ENCODE assay signal across 1 cellular context in the genomic region with DNA sequence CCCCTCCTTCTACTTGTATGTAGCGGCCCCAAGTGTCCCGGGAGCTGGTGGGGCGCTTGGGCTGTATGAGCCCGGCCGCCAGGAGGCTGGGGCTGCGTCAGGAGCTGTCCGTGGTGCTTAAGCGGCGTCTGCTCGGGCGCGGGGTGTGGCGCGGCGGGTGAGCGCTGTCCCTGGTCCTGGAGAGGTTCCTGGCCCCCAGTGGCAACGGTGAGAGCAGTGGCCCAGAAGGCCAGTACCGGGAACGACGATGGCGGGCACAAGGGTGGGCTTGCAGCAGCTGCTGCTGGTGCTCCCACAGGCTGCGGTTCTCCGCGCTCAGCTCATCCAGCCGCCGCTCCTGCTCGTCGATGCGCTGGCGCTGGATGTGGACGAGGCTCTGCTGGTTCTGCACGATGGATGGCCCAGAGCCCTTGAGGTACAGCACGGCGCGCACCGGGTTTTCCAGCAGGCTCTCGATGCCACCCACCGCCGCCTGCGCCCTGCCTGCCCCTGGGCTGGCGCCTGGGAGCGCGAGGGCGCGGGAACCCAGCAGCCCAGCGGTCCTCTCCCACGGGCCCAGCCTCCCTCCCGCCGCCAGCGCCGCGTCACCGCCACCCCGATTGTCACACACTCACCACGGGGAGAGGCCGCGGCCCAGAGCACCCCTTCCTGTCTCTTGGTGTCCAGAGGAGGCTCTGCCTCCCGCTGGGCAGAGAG.
TF ChIP-seq lines count a peak whose summit lies in the region.

No MANE protein-coding gene starts in this region.

TF ChIP-seq in HepG2, 621 proteins besides CTCF, POLR2A, EP300 and RAD21 (continued from another document and continues in another):
- TF ChIP-seq, protein P1, sequence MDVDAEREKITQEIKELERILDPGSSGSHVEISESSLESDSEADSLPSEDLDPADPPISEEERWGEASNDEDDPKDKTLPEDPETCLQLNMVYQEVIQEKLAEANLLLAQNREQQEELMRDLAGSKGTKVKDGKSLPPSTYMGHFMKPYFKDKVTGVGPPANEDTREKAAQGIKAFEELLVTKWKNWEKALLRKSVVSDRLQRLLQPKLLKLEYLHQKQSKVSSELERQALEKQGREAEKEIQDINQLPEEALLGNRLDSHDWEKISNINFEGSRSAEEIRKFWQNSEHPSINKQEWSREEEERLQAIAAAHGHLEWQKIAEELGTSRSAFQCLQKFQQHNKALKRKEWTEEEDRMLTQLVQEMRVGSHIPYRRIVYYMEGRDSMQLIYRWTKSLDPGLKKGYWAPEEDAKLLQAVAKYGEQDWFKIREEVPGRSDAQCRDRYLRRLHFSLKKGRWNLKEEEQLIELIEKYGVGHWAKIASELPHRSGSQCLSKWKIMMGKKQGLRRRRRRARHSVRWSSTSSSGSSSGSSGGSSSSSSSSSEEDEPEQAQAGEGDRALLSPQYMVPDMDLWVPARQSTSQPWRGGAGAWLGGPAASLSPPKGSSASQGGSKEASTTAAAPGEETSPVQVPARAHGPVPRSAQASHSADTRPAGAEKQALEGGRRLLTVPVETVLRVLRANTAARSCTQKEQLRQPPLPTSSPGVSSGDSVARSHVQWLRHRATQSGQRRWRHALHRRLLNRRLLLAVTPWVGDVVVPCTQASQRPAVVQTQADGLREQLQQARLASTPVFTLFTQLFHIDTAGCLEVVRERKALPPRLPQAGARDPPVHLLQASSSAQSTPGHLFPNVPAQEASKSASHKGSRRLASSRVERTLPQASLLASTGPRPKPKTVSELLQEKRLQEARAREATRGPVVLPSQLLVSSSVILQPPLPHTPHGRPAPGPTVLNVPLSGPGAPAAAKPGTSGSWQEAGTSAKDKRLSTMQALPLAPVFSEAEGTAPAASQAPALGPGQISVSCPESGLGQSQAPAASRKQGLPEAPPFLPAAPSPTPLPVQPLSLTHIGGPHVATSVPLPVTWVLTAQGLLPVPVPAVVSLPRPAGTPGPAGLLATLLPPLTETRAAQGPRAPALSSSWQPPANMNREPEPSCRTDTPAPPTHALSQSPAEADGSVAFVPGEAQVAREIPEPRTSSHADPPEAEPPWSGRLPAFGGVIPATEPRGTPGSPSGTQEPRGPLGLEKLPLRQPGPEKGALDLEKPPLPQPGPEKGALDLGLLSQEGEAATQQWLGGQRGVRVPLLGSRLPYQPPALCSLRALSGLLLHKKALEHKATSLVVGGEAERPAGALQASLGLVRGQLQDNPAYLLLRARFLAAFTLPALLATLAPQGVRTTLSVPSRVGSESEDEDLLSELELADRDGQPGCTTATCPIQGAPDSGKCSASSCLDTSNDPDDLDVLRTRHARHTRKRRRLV (CRISPR knock-in tag; IDR thresholded peaks at IDR 0.05), result peak; percentile 99
- TF ChIP-seq, protein P2, sequence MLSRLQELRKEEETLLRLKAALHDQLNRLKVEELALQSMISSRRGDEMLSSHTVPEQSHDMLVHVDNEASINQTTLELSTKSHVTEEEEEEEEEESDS (CRISPR knock-in tag; IDR thresholded peaks at IDR 0.05; ENCODE audit: borderline replicate concordance), result peak; percentile 99
- TF ChIP-seq ZSCAN25 (CRISPR knock-in tag; IDR thresholded peaks at IDR 0.05) (peak; percentile 98), ZKSCAN5 (CRISPR knock-in tag; IDR thresholded peaks at IDR 0.05) (peak; percentile 96), HDAC2 (CRISPR knock-in tag; IDR thresholded peaks at IDR 0.05) (peak; percentile 99), CHD2 (IDR thresholded peaks at IDR 0.05; ENCODE audit: low read depth, low read length) (no peak), RBM39 (IDR thresholded peaks at IDR 0.05; ENCODE audit: low read depth, low read length, poor library complexity, severe bottlenecking) (peak; percentile 73), NFE2L2 (IDR thresholded peaks at IDR 0.05; ENCODE audit: low read length) (no peak), ZNF331 (CRISPR knock-in tag; IDR thresholded peaks at IDR 0.05) (peak; percentile 99), RXRB (CRISPR knock-in tag; IDR thresholded peaks at IDR 0.05; ENCODE audit: borderline replicate concordance) (peak; percentile 95), ZNF124 (CRISPR knock-in tag; IDR thresholded peaks at IDR 0.05) (peak; percentile 100), ZFP62 (CRISPR knock-in tag; IDR thresholded peaks at IDR 0.05) (no peak), PCBP1 (IDR thresholded peaks at IDR 0.05; ENCODE audit: borderline replicate concordance, low read depth, low read length) (no peak), STAG1 (CRISPR knock-in tag; IDR thresholded peaks at IDR 0.05) (peak; percentile 54), CBX2 (IDR thresholded peaks at IDR 0.05; ENCODE audit: low read depth, low read length) (no peak), CBX2 (CRISPR knock-in tag; IDR thresholded peaks at IDR 0.05; ENCODE audit: low read depth) (peak; percentile 99; the same call in 1 of the 2 replicates), ZNF256 (CRISPR knock-in tag; conservative IDR thresholded peaks at IDR 0.05) (peak; percentile 100), REL (CRISPR knock-in tag; conservative IDR thresholded peaks at IDR 0.05) (peak; percentile 100), ARNT2 (CRISPR knock-in tag; IDR thresholded peaks at IDR 0.05; ENCODE audit: low read depth) (peak; percentile 100), GATAD2A (CRISPR knock-in tag; IDR thresholded peaks at IDR 0.05) (peak; percentile 88), ZSCAN30 (CRISPR knock-in tag; IDR thresholded peaks at IDR 0.05) (peak; percentile 99), RNF2 (conservative IDR thresholded peaks at IDR 0.05; ENCODE audit: low read depth) (0 out of 2 replicates have a peak, but pooled peaks have one; percentile 59), ZNF841 (CRISPR knock-in tag; IDR thresholded peaks at IDR 0.05; ENCODE audit: borderline replicate concordance) (peak; percentile 99), RORA (CRISPR knock-in tag; IDR thresholded peaks at IDR 0.05) (peak; percentile 97; the same call in 1 of the 2 replicates), ARNT (IDR thresholded peaks at IDR 0.05) (no peak), ZNF337 (CRISPR knock-in tag; IDR thresholded peaks at IDR 0.05; ENCODE audit: borderline replicate concordance, low read depth) (peak; percentile 99; the same call in 1 of the 2 replicates), KDM6A (CRISPR knock-in tag; IDR thresholded peaks at IDR 0.05; ENCODE audit: low read depth) (peak; percentile 70)
- TF ChIP-seq, protein P3, sequence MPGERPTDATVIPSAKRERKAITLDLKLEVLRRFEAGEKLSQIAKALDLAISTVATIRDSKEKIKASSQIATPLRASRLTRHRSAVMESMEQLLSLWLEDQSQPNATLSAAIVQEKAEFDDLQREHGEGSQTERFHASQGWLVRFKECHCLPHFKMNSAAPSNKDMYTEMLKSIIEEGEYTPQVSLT (CRISPR knock-in tag; IDR thresholded peaks at IDR 0.05; ENCODE audit: borderline replicate concordance, low read depth), result peak; percentile 99; the same call in 1 of the 2 replicates
- TF ChIP-seq, protein P4, sequence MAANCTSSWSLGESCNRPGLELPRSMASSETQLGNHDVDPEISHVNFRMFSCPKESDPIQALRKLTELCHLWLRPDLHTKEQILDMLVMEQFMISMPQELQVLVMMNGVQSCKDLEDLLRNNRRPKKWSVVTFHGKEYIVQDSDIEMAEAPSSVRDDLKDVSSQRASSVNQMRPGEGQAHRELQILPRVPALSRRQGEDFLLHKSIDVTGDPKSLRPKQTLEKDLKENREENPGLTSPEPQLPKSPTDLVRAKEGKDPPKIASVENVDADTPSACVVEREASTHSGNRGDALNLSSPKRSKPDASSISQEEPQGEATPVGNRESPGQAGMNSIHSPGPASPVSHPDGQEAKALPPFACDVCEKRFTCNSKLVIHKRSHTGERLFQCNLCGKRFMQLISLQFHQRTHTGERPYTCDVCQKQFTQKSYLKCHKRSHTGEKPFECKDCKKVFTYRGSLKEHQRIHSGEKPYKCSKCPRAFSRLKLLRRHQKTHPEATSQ (CRISPR knock-in tag; IDR thresholded peaks at IDR 0.05; ENCODE audit: borderline replicate concordance), result peak; percentile 100
- TF ChIP-seq, protein P5, sequence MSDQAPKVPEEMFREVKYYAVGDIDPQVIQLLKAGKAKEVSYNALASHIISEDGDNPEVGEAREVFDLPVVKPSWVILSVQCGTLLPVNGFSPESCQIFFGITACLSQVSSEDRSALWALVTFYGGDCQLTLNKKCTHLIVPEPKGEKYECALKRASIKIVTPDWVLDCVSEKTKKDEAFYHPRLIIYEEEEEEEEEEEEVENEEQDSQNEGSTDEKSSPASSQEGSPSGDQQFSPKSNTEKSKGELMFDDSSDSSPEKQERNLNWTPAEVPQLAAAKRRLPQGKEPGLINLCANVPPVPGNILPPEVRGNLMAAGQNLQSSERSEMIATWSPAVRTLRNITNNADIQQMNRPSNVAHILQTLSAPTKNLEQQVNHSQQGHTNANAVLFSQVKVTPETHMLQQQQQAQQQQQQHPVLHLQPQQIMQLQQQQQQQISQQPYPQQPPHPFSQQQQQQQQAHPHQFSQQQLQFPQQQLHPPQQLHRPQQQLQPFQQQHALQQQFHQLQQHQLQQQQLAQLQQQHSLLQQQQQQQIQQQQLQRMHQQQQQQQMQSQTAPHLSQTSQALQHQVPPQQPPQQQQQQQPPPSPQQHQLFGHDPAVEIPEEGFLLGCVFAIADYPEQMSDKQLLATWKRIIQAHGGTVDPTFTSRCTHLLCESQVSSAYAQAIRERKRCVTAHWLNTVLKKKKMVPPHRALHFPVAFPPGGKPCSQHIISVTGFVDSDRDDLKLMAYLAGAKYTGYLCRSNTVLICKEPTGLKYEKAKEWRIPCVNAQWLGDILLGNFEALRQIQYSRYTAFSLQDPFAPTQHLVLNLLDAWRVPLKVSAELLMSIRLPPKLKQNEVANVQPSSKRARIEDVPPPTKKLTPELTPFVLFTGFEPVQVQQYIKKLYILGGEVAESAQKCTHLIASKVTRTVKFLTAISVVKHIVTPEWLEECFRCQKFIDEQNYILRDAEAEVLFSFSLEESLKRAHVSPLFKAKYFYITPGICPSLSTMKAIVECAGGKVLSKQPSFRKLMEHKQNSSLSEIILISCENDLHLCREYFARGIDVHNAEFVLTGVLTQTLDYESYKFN (CRISPR knock-in tag; conservative IDR thresholded peaks at IDR 0.05), result peak; percentile 71
- TF ChIP-seq, protein P6, sequence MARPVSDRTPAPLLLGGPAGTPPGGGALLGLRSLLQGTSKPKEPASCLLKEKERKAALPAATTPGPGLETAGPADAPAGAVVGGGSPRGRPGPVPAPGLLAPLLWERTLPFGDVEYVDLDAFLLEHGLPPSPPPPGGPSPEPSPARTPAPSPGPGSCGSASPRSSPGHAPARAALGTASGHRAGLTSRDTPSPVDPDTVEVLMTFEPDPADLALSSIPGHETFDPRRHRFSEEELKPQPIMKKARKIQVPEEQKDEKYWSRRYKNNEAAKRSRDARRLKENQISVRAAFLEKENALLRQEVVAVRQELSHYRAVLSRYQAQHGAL (CRISPR knock-in tag; IDR thresholded peaks at IDR 0.05; ENCODE audit: not compliant biosample characterization), result peak; percentile 100
- TF ChIP-seq, protein P7, sequence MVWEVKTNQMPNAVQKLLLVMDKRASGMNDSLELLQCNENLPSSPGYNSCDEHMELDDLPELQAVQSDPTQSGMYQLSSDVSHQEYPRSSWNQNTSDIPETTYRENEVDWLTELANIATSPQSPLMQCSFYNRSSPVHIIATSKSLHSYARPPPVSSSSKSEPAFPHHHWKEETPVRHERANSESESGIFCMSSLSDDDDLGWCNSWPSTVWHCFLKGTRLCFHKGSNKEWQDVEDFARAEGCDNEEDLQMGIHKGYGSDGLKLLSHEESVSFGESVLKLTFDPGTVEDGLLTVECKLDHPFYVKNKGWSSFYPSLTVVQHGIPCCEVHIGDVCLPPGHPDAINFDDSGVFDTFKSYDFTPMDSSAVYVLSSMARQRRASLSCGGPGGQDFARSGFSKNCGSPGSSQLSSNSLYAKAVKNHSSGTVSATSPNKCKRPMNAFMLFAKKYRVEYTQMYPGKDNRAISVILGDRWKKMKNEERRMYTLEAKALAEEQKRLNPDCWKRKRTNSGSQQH (CRISPR knock-in tag; IDR thresholded peaks at IDR 0.05; ENCODE audit: low read depth), result peak; percentile 99
- TF ChIP-seq, protein P8, sequence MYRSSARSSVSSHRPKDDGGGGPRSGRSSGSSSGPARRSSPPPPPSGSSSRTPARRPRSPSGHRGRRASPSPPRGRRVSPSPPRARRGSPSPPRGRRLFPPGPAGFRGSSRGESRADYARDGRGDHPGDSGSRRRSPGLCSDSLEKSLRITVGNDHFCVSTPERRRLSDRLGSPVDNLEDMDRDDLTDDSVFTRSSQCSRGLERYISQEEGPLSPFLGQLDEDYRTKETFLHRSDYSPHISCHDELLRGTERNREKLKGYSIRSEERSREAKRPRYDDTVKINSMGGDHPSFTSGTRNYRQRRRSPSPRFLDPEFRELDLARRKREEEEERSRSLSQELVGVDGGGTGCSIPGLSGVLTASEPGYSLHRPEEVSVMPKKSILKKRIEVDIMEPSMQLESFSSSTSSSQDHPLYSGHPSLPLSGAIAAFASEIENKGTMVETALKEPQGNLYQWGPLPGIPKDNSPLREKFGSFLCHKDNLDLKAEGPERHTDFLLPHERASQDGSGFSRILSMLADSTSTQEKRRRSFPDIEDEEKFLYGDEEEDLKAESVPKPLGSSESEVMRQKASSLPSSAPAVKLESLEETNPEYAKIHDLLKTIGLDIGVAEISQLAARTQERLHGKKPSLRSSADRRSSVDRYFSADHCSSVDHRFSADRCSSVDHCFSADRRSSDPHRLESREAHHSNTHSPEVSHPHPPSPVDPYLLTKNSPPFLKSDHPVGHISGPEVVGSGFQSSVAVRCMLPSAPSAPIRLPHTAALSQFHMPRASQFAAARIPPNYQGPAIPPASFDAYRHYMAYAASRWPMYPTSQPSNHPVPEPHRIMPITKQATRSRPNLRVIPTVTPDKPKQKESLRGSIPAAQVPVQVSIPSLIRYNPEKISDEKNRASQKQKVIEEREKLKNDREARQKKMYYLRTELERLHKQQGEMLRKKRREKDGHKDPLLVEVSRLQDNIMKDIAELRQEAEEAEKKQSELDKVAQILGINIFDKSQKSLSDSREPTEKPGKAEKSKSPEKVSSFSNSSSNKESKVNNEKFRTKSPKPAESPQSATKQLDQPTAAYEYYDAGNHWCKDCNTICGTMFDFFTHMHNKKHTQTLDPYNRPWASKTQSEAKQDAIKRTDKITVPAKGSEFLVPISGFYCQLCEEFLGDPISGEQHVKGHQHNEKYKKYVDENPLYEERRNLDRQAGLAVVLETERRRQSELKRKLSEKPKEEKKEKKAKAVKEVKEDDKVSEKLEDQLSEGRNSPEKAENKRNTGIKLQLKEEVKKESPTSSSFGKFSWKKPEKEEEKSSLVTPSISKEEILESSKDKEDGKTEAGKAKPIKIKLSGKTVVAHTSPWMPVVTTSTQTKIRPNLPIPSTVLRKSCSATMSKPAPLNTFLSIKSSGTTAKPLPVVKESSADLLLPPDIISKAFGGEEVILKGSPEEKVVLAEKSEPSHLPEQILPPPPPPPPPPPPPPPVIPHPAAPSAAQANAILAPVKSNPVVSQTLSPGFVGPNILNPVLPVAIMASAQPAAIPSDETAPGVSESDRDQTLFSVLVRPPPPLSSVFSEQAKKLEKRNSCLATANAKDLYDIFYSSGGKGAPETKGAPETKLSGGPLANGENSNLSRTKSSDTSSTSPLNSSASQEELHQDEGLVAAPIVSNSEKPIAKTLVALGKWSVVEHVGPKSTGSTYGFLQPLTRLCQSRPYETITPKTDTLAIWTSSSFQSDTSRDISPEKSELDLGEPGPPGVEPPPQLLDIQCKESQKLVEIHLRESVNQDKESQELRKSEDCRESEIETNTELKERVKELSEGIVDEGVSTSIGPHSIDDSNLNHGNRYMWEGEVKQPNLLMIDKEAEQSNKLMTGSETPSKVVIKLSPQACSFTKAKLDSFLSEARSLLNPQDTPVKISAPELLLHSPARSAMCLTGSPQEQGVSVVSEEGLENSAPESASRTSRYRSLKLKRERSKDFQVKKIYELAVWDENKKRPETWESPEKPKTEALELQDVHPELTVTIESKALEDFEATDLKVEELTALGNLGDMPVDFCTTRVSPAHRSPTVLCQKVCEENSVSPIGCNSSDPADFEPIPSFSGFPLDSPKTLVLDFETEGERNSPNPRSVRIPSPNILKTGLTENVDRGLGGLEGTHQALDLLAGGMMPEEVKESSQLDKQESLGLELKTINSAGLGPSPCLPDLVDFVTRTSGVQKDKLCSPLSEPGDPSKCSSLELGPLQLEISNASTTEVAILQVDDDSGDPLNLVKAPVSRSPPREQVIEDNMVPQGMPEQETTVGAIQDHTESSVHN (CRISPR knock-in tag; IDR thresholded peaks at IDR 0.05), result peak; percentile 100
